In genomic region chr11:10412266-10412665, GRCh38 we compare ENCODE assay signal across 18 cellular contexts. TPM values are rescaled to one million over a fixed set of nuclear protein-coding genes. Genes with fewer than 3 reads are reported as not detected.
DNase-seq lines count a peak whose midpoint lies in the region; ATAC-seq, FAIRE-seq and TF ChIP-seq lines count a peak whose summit lies in the region.
"Had no signal": no experiment of that assay in that cellular context is flagged by ENCODE, and none has a peak within 500 bp of the region (broad histone marks: within the 10 kb centered on the region; RNA-seq: fewer than 3 reads in every experiment).

No MANE protein-coding gene starts in this region.

- H3K4ac ChIP-seq in trophoblast cell (ENCODE audit: low read depth, low read length) = no peak overlapping the region

- H4K20me1 ChIP-seq in PC-3 (ENCODE audit: low read length) = no peaks in the 10 kb centered on the region

- H3K4me3 ChIP-seq in PC-3 (ENCODE audit: low read length) (no peak overlapping the region), epithelial cell of esophagus (ENCODE audit: low read length) (no peak overlapping the region), trophoblast cell (ENCODE audit: low read depth, low read length) (no peak overlapping the region), pancreas (no peak overlapping the region), small intestine (ENCODE audit: low read depth in 1 of 2, low read length in 2 of 2) (no peak overlapping the region)
- H3K4me3 ChIP-seq: A549, GM23338 had no signal

- H3F3A ChIP-seq in PC-3 (ENCODE audit: low read length, unreplicated experiment) = no peaks in the 10 kb centered on the region

- no peak overlapping the region for H3K9ac ChIP-seq in PC-3 (ENCODE audit: low read length)
- no peak overlapping the region for H3K9ac ChIP-seq in trophoblast cell (ENCODE audit: low read length)

- H3K14ac ChIP-seq in trophoblast cell (ENCODE audit: low read length) = no peak overlapping the region

- H3K9me2 ChIP-seq in PC-3 (replicated peaks; ENCODE audit: low read length) = no peaks in the 10 kb centered on the region

- no TSS peak for BruUV-seq in PC-3 (replicated peaks; lab: Mats Ljungman, UMichigan)

- peaks cover 8% of the 10 kb centered on the region for H3K79me1 ChIP-seq in trophoblast cell (ENCODE audit: low read length)

- H3K27ac ChIP-seq in PC-3 (ENCODE audit: low read length) (no peak overlapping the region), trophoblast cell (ENCODE audit: low read depth, low read length) (no peak overlapping the region), pancreas (no peak overlapping the region), small intestine (ENCODE audit: low read depth in 1 of 2, low read length in 1 of 2) (no peak overlapping the region)
- H3K27ac ChIP-seq: A549 had no signal

- POLR2A ChIA-PET in PC-3 (lab: Charles Lee; ENCODE audit: unreplicated experiment) = no interaction called here

- CTCF ChIA-PET in PC-3 (lab: Charles Lee) = no interaction called here

- intact Hi-C loops in PC-3 (cut with micrococcal nuclease) (no loop called here), pancreas (cut with DNase I) (loop anchor here in 1 of 3 donors (5.0 kb wide), 1 partner anchor 320 kb away; no protein-coding TSS in a partner anchor)

- no peak overlapping the region for H4K8ac ChIP-seq in trophoblast cell (ENCODE audit: low read depth, low read length)

- H3K9me3 ChIP-seq in PC-3 (ENCODE audit: low read length) (no peaks in the 10 kb centered on the region), trophoblast cell (ENCODE audit: insufficient read depth, low read depth, low read length) (no peaks in the 10 kb centered on the region), pancreas (no peaks in the 10 kb centered on the region), small intestine (ENCODE audit: control insufficient read depth, low read depth) (no peaks in the 10 kb centered on the region)
- H3K9me3 ChIP-seq: A549, BE2C had no signal

- peaks cover 14% of the 10 kb centered on the region for H3K4me1 ChIP-seq in PC-3 (ENCODE audit: insufficient read depth, low read length)
- H3K4me1 ChIP-seq in trophoblast cell (ENCODE audit: control insufficient read depth in 1 of 2, insufficient read depth in 2 of 2, low read length in 2 of 2) = no peaks in the 10 kb centered on the region
- H3K4me1 ChIP-seq in pancreas = no peaks in the 10 kb centered on the region
- no peaks in the 10 kb centered on the region for H3K4me1 ChIP-seq in small intestine (ENCODE audit: control insufficient read depth in 2 of 2, insufficient read depth in 1 of 2, low read depth in 1 of 2, low read length in 1 of 2)
- H3K4me1 ChIP-seq: BE2C had no signal

- H2BK5ac ChIP-seq in trophoblast cell (ENCODE audit: low read depth, low read length, poor library complexity) = no peak overlapping the region

- H3K27me3 ChIP-seq in PC-3 (ENCODE audit: low read length) (no peaks in the 10 kb centered on the region), trophoblast cell (ENCODE audit: insufficient read depth, low read length) (no peaks in the 10 kb centered on the region), pancreas (no peaks in the 10 kb centered on the region), small intestine (ENCODE audit: control insufficient read depth in 2 of 2, insufficient read depth in 2 of 2, low read length in 2 of 2) (no peaks in the 10 kb centered on the region)
- H3K27me3 ChIP-seq: BE2C had no signal

- no peak overlapping the region for H3K23ac ChIP-seq in trophoblast cell (ENCODE audit: low read length)

- H3K36me3 ChIP-seq in PC-3 (ENCODE audit: low read depth, low read length) (no peaks in the 10 kb centered on the region), trophoblast cell (ENCODE audit: control insufficient read depth in 1 of 2, insufficient read depth in 2 of 2, low read length in 2 of 2) (no peaks in the 10 kb centered on the region), pancreas (no peaks in the 10 kb centered on the region), small intestine (ENCODE audit: control insufficient read depth in 2 of 2, insufficient read depth in 2 of 2, low read length in 2 of 2) (no peaks in the 10 kb centered on the region)
- H3K36me3 ChIP-seq: BE2C had no signal

- no peak overlapping the region for H2BK120ac ChIP-seq in trophoblast cell (ENCODE audit: insufficient read depth, low read length, poor library complexity)

- H2AFZ ChIP-seq in PC-3 (ENCODE audit: low read length) (no peak overlapping the region), trophoblast cell (ENCODE audit: insufficient read depth, low read length, poor library complexity) (no peak overlapping the region)
- H2AFZ ChIP-seq: GM23338 had no signal

- no peak overlapping the region for H4K12ac ChIP-seq in trophoblast cell (ENCODE audit: low read depth, low read length)

- DNase-seq in GM12892 (ENCODE audit: insufficient read length) (no peak), PC-3 (peak; percentile 19), epithelial cell of esophagus (ENCODE audit: low read depth) (peak; percentile 41), trophoblast cell (peak in 1 of 2 donors; percentile 65), pancreas (no peak), small intestine (no peak), islet precursor cell (no peak)
- DNase-seq: BE2C; CD8-positive, alpha-beta T cell; COR-L47; DMS153; DMS79 treated with DMSO at 0.1 percent for 48 hours; EL; H7 had no signal

- peak; percentile 30 for FAIRE-seq in GM12892 (lab: Jason Lieb, UNC)
- no peak for FAIRE-seq in pancreas (lab: Jason Lieb, UNC)
- FAIRE-seq in small intestine (lab: Jason Lieb, UNC) = no peak
- FAIRE-seq: A549, D721Med, G401.6 had no signal

- no peak overlapping the region for H2AK5ac ChIP-seq in trophoblast cell (ENCODE audit: low read length)

- H3K4me2 ChIP-seq in PC-3 (ENCODE audit: low read length) = no peak overlapping the region
- no peak overlapping the region for H3K4me2 ChIP-seq in trophoblast cell (ENCODE audit: low read length)
- H3K4me2 ChIP-seq: A549, GM23338 had no signal

- no peak for TF ChIP-seq POLR2A in GM12892 (IDR thresholded peaks at IDR 0.05; ENCODE audit: low read depth, low read length)

- TF ChIP-seq CTCF in PC-3 (conservative IDR thresholded peaks at IDR 0.05; ENCODE audit: low read depth, low read length) (no peak), epithelial cell of esophagus (IDR thresholded peaks at IDR 0.05; ENCODE audit: insufficient read depth, low read depth, low read length, missing control alignments) (no peak), pancreas (IDR thresholded peaks at IDR 0.05) (no peak)

- no CpG with 5 or more reads among the region's 3 CpGs for WGBS in trophoblast cell (ENCODE audit: extremely low coverage, insufficient coverage, insufficient read length)
- WGBS in pancreas, 2 donors = 87 to 95% methylated on average over 3 of the region's 3 CpGs
- WGBS in small intestine, 3 donors = 91 to 97% (median 92%) methylated on average over 3 of the region's 3 CpGs

- no peak overlapping the region for H2BK12ac ChIP-seq in trophoblast cell (ENCODE audit: low read length)

- H3K79me2 ChIP-seq in PC-3 (ENCODE audit: low read length) = no peaks in the 10 kb centered on the region
- no peaks in the 10 kb centered on the region for H3K79me2 ChIP-seq in trophoblast cell (ENCODE audit: control insufficient read depth, insufficient read depth, low read length, poor library complexity)

- ATAC-seq in PC-3 (no peak), pancreas (no peak)
- ATAC-seq: A549; CD8-positive, alpha-beta T cell; GM23338 had no signal

- H3K18ac ChIP-seq in trophoblast cell (ENCODE audit: low read length) = no peak overlapping the region

- H4K91ac ChIP-seq in trophoblast cell (ENCODE audit: low read depth, low read length) = peak overlapping the region; percentile 19

RNA-seq across cellular contexts. Expression of gene AMPD3, which starts 42.8 kb away (rescaled TPM):
- 49.2 TPM for polyA plus RNA-seq in GM12892 (2012; ENCODE audit: missing spikeins)
- total RNA-seq in PC-3 (2014; rRNA removed) = 11.8 and 16.5 TPM in 2 replicates
- polyA plus RNA-seq in trophoblast cell (2013) = 2.4 and 2.7 TPM in 2 replicates
- total RNA-seq in pancreas = 1 to 10 TPM; 2.7 to 10.0 (median 3.7) TPM
- polyA plus RNA-seq in pancreas = 1 to 10 TPM; 3.0 to 5.6 TPM
- 1 to 10 TPM; 2.7 to 5.1 (median 4.0) TPM for polyA plus RNA-seq in small intestine

Comparison
In these comparisons a context has a peak if more than half of its experiments do, and no peak if none do; other contexts are left out.
1. DNase-seq: peak in PC-3 (single experiment) and epithelial cell of esophagus (single experiment); none in GM12892 (single experiment), pancreas (0 of 6), small intestine (single experiment) and islet precursor cell (single experiment).